Comparison of ENCODE assay signal across 21 cellular contexts in the genomic region with DNA sequence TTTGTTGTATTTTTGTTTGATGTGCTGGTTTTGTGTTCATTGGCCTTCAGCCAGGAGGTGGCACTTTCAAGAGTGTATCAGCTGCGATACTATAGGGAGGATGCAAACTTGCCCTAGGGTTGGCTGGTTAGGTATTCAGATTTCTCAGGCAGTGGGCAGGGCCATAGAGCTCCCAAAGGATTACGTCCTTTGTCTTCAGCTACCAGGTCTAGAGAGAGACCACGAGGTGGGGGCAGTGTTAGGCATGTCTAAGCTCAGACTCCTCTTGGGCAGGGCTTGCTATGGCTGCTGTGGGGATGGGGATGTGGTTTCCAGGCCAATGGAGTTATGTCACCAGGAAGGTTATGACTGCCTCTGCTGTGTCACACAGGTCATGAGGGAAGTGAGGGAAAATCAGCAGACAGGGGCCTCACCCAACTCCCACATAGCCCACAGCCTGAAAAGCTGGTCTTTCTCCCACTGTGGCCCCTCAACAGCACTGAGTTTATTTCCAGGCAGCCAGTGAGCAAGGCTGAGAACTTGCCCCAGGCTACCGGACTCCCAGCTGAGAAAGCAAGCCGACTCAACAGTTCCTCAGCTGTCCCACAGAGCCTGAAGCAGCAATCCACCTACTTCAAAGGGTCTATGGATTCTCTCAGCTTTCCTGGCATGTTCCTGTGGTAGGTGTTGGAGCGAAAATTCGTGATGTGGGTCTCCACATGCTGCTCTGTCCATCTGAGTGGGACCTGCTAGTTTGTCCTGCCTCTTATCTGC.
DNase-seq lines count a peak whose midpoint lies in the region; ATAC-seq and TF ChIP-seq lines count a peak whose summit lies in the region.
"Had no signal": no experiment of that assay in that cellular context is flagged by ENCODE, and none has a peak within 500 bp of the region (broad histone marks: within the 10 kb centered on the region; RNA-seq: fewer than 3 reads in every experiment).

No MANE protein-coding gene starts in this region.

- CTCF ChIA-PET in CD4-positive, alpha-beta memory T cell (lab: Charles Lee; ENCODE audit: partially characterized antibody) = no interaction called here

- no peaks in the 10 kb centered on the region for H3K27me3 ChIP-seq in CD4-positive, alpha-beta memory T cell (ENCODE audit: insufficient read depth, low read length)
- no peaks in the 10 kb centered on the region; the same call in 1 of the 2 replicates for H3K27me3 ChIP-seq in SJCRH30
- H3K27me3 ChIP-seq: BLaER1 treated with 17β-estradiol and CSF1 and Interleukin-3, amounts not matched to agents 10 nM and 100 nM; body of pancreas; pancreas; testis had no signal

- no peak overlapping the region for H3K27ac ChIP-seq in CD4-positive, alpha-beta memory T cell (ENCODE audit: low read depth, low read length)
- H3K27ac ChIP-seq in SJCRH30 = no peak overlapping the region
- H3K27ac ChIP-seq: BLaER1 treated with 17β-estradiol and CSF1 and Interleukin-3, amounts not matched to agents 10 nM and 100 nM; body of pancreas; pancreas; RWPE1; testis had no signal

- H3K9me3 Mint-ChIP-seq in glutamatergic neuron (ENCODE audit: unreplicated experiment) = no peaks in the 10 kb centered on the region
- peaks cover 2 to 24% (median 12%) of the 10 kb centered on the region in 8 donors for H3K9me3 Mint-ChIP-seq in CD4-positive, alpha-beta memory T cell

- peak overlapping the region; percentile 22 for H3K4me3 Mint-ChIP-seq in glutamatergic neuron (ENCODE audit: unreplicated experiment)
- no peak overlapping the region for H3K4me3 Mint-ChIP-seq in CD4-positive, alpha-beta memory T cell
- H3K4me3 Mint-ChIP-seq: activated CD4-positive, alpha-beta T cell treated with anti-CD3 and anti-CD28 coated beads, Interleukin-2, amount 10 ng/mL, durations not matched to agents 24 days and 14 days; activated CD8-positive, alpha-beta memory T cell treated with anti-CD3 and anti-CD28 coated beads, Interleukin-2, amount 10 ng/mL, durations not matched to agents 7 days and 5 days; activated naive CD8-positive, alpha-beta T cell treated with anti-CD3 and anti-CD28 coated beads, Interleukin-2, amount 10 ng/mL, durations not matched to agents 7 days and 5 days; naive B cell had no signal

- intact Hi-C loops in CD4-positive, alpha-beta memory T cell (cut with micrococcal nuclease) = no loop called here

- peaks cover 12% of the 10 kb centered on the region for H3K4me1 Mint-ChIP-seq in glutamatergic neuron (ENCODE audit: low read depth, unreplicated experiment)
- H3K4me1 Mint-ChIP-seq in CD4-positive, alpha-beta memory T cell = no peaks in the 10 kb centered on the region
- H3K4me1 Mint-ChIP-seq: activated CD4-positive, alpha-beta T cell treated with anti-CD3 and anti-CD28 coated beads, Interleukin-2, amount 10 ng/mL, durations not matched to agents 24 days and 14 days; activated CD8-positive, alpha-beta memory T cell treated with anti-CD3 and anti-CD28 coated beads, Interleukin-2, amount 10 ng/mL, durations not matched to agents 7 days and 5 days; activated naive CD8-positive, alpha-beta T cell treated with anti-CD3 and anti-CD28 coated beads, Interleukin-2, amount 10 ng/mL, durations not matched to agents 7 days and 5 days; naive B cell had no signal

- no peak overlapping the region for H3K4me3 ChIP-seq in CD4-positive, alpha-beta memory T cell (ENCODE audit: low read length in 2 of 2)
- no peak overlapping the region for H3K4me3 ChIP-seq in SJCRH30
- H3K4me3 ChIP-seq: BLaER1 treated with 17β-estradiol and CSF1 and Interleukin-3, amounts not matched to agents 10 nM and 100 nM; body of pancreas; pancreas; testis had no signal

- DNase-seq in DMS153 (lab: John Stamatoyannopoulos, UW) (peak; percentile 99), NCI-H1092 treated with DMSO at 0.1 percent for 48 hours (lab: John Stamatoyannopoulos, UW) (peak; percentile 50), NCI-H69 (lab: John Stamatoyannopoulos, UW) (peak; percentile 99), glutamatergic neuron (no peak), SJCRH30 (no peak), GM03348 (ENCODE audit: low spot score) (no peak)
- no peak for DNase-seq in CD4-positive, alpha-beta memory T cell
- DNase-seq: activated CD4-positive, alpha-beta T cell treated with anti-CD3 and anti-CD28 coated beads, Interleukin-2, amount 10 ng/mL, durations not matched to agents 24 days and 14 days; activated CD8-positive, alpha-beta memory T cell treated with anti-CD3 and anti-CD28 coated beads, Interleukin-2, amount 10 ng/mL, durations not matched to agents 7 days and 5 days; activated naive CD8-positive, alpha-beta T cell treated with anti-CD3 and anti-CD28 coated beads, Interleukin-2, amount 10 ng/mL, durations not matched to agents 7 days and 5 days; body of pancreas; effector CD8-positive, alpha-beta T cell; Kasumi-1; naive B cell; NCI-H226; pancreas; testis had no signal

- TF ChIP-seq CTCF in glutamatergic neuron (IDR thresholded peaks at IDR 0.05; ENCODE audit: partially characterized antibody, unreplicated experiment) = no peak

- H3K4me1 ChIP-seq in CD4-positive, alpha-beta memory T cell (ENCODE audit: insufficient read depth, low read length) = no peaks in the 10 kb centered on the region
- no peaks in the 10 kb centered on the region for H3K4me1 ChIP-seq in SJCRH30
- H3K4me1 ChIP-seq: body of pancreas, pancreas, testis had no signal

- peaks cover 7% of the 10 kb centered on the region for H3K36me3 Mint-ChIP-seq in glutamatergic neuron (ENCODE audit: unreplicated experiment)
- no peaks in the 10 kb centered on the region for H3K36me3 Mint-ChIP-seq in CD4-positive, alpha-beta memory T cell
- H3K36me3 Mint-ChIP-seq: activated CD8-positive, alpha-beta memory T cell treated with anti-CD3 and anti-CD28 coated beads, Interleukin-2, amount 10 ng/mL, durations not matched to agents 7 days and 5 days; activated naive CD8-positive, alpha-beta T cell treated with anti-CD3 and anti-CD28 coated beads, Interleukin-2, amount 10 ng/mL, durations not matched to agents 7 days and 5 days; naive B cell had no signal

- POLR2A ChIA-PET in CD4-positive, alpha-beta memory T cell (lab: Charles Lee; ENCODE audit: partially characterized antibody) = no interaction called here

- peak overlapping the region; percentile 40 for H3K27ac Mint-ChIP-seq in glutamatergic neuron (ENCODE audit: unreplicated experiment)
- H3K27ac Mint-ChIP-seq in CD4-positive, alpha-beta memory T cell = no peak overlapping the region
- H3K27ac Mint-ChIP-seq: activated CD4-positive, alpha-beta T cell treated with anti-CD3 and anti-CD28 coated beads, Interleukin-2, amount 10 ng/mL, durations not matched to agents 24 days and 14 days; activated CD8-positive, alpha-beta memory T cell treated with anti-CD3 and anti-CD28 coated beads, Interleukin-2, amount 10 ng/mL, durations not matched to agents 7 days and 5 days; activated naive CD8-positive, alpha-beta T cell treated with anti-CD3 and anti-CD28 coated beads, Interleukin-2, amount 10 ng/mL, durations not matched to agents 7 days and 5 days had no signal

- no peak for ATAC-seq in HG03354 (IDR thresholded peaks at IDR 0.05; ENCODE audit: poor library complexity, severe bottlenecking, unreplicated experiment)
- ATAC-seq: activated CD8-positive, alpha-beta memory T cell treated with anti-CD3 and anti-CD28 coated beads, Interleukin-2, amount 10 ng/mL, durations not matched to agents 7 days and 5 days; body of pancreas; pancreas; sciatic nerve had no signal

- peaks cover 4% of the 10 kb centered on the region for H3K27me3 Mint-ChIP-seq in glutamatergic neuron (ENCODE audit: unreplicated experiment)
- no peaks in the 10 kb centered on the region for H3K27me3 Mint-ChIP-seq in CD4-positive, alpha-beta memory T cell
- H3K27me3 Mint-ChIP-seq: activated CD4-positive, alpha-beta T cell treated with anti-CD3 and anti-CD28 coated beads, Interleukin-2, amount 10 ng/mL, durations not matched to agents 24 days and 14 days; activated CD8-positive, alpha-beta memory T cell treated with anti-CD3 and anti-CD28 coated beads, Interleukin-2, amount 10 ng/mL, durations not matched to agents 7 days and 5 days; activated naive CD8-positive, alpha-beta T cell treated with anti-CD3 and anti-CD28 coated beads, Interleukin-2, amount 10 ng/mL, durations not matched to agents 7 days and 5 days; naive B cell had no signal

- no peaks in the 10 kb centered on the region for H3K36me3 ChIP-seq in CD4-positive, alpha-beta memory T cell (ENCODE audit: insufficient read depth, low read length)
- H3K36me3 ChIP-seq in SJCRH30 = no peaks in the 10 kb centered on the region
- H3K36me3 ChIP-seq: BLaER1 treated with 17β-estradiol and CSF1 and Interleukin-3, amounts not matched to agents 10 nM and 100 nM; pancreas had no signal

- no peaks in the 10 kb centered on the region for H3K9me3 ChIP-seq in CD4-positive, alpha-beta memory T cell (ENCODE audit: control insufficient read depth in 1 of 2, low read length in 2 of 2)
- no peaks in the 10 kb centered on the region for H3K9me3 ChIP-seq in SJCRH30 (replicated peaks)
- H3K9me3 ChIP-seq: BLaER1 treated with 17β-estradiol and CSF1 and Interleukin-3, amounts not matched to agents 10 nM and 100 nM; body of pancreas; pancreas; testis had no signal

Comparison
In these comparisons a context has a peak if more than half of its experiments do, and no peak if none do; other contexts are left out.
1. DNase-seq: peak in DMS153 (single experiment), NCI-H1092 treated with DMSO at 0.1 percent for 48 hours (single experiment) and NCI-H69 (single experiment); none in glutamatergic neuron (single experiment), CD4-positive, alpha-beta memory T cell (0 of 5), SJCRH30 (0 of 2) and GM03348 (single experiment).